8 cellular contexts compared by ENCODE assay signal in genomic region chr13:77326905-77327604, GRCh38. TPM values are rescaled to one million over a fixed set of nuclear protein-coding genes. Genes with fewer than 3 reads are reported as not detected.
DNase-seq lines count a peak whose midpoint lies in the region; ATAC-seq and TF ChIP-seq lines count a peak whose summit lies in the region.

TSS of gene MYCBP2 (minus strand) at chr13:77327094. CDS start at chr13:77326775, 319 bp downstream.

- intact Hi-C loops in T-helper 2 cell treated with Interferon-gamma antibody and Interleukin-4, amounts not matched to agents 100 ng/mL and 5 ng/mL, for 36 hours (cut with micrococcal nuclease): loop anchor here (1.0 to 10.0 kb wide), 6 partner anchors 55 to 2000 kb away; partner anchors contain the start of genes KCTD12 and SLAIN1
- intact Hi-C loops in psoas muscle (cut with DNase I) (loop anchor here (5.0 to 10.0 kb wide), 3 partner anchors 52 to 368 kb away; partner anchors contain the start of gene SLAIN1 (in 1 of the 2)), uterus (cut with DNase I; ENCODE audit: low total_unique reads) (no loop called here)

- H3K27ac ChIP-seq in right atrium auricular region (peak within 1 kb of the TSS; percentile 86 to 93), psoas muscle (peak within 1 kb of the TSS; percentile 91), uterus (peak within 1 kb of the TSS; percentile 81 to 86)

- H3K27me3 ChIP-seq in right atrium auricular region (no peaks in the 10 kb centered on the region), psoas muscle (ENCODE audit: insufficient read depth in 3 of 3, low read length in 2 of 3) (no peaks in the 10 kb centered on the region), uterus (no peaks in the 10 kb centered on the region)

- WGBS in psoas muscle, 3 donors: 1 to 3% (median 1%) methylated on average over 20 to 35 of the region's 35 CpGs

- H3K4me3 ChIP-seq in right atrium auricular region (peak within 1 kb of the TSS; percentile 77 to 96), psoas muscle (peak within 1 kb of the TSS; percentile 93), uterus (peak within 1 kb of the TSS; percentile 59 to 69)

- TF ChIP-seq POLR2A in uterus (IDR thresholded peaks at IDR 0.05): peak; percentile 88 to 96

- ATAC-seq in GM18498 (IDR thresholded peaks at IDR 0.05; ENCODE audit: unreplicated experiment): peak; percentile 54
- peak; percentile 49 for ATAC-seq in HG02943 (IDR thresholded peaks at IDR 0.05; ENCODE audit: low read depth, unreplicated experiment)
- peak; percentile 91 to 96 (median 96) for ATAC-seq in psoas muscle

- DNase-seq in NCI-H187 treated with DMSO at 0.1 percent for 48 hours (lab: John Stamatoyannopoulos, UW) (peak; percentile 98), anterior cingulate cortex (lab: John Stamatoyannopoulos, UW) (peak; percentile 72 to 97 (median 92)), right atrium auricular region (ENCODE audit: low spot score) (peak; percentile 96), psoas muscle (peak; percentile 96 to 99), uterus (peak; percentile 97)

- no peaks in the 10 kb centered on the region for H3K36me3 ChIP-seq in right atrium auricular region
- no peaks in the 10 kb centered on the region for H3K36me3 ChIP-seq in psoas muscle (ENCODE audit: insufficient read depth in 1 of 2, low read depth in 1 of 2)
- no peaks in the 10 kb centered on the region for H3K36me3 ChIP-seq in uterus

- no peak for TF ChIP-seq CTCF in right atrium auricular region (IDR thresholded peaks at IDR 0.05)
- TF ChIP-seq CTCF in psoas muscle (IDR thresholded peaks at IDR 0.05): no peak
- TF ChIP-seq CTCF in uterus (IDR thresholded peaks at IDR 0.05): peak in 2 of 4 experiments; percentile 13 to 20

- H3K4me1 ChIP-seq in right atrium auricular region (peaks cover 0 to 50% of the 10 kb centered on the region in 2 donors), psoas muscle (peaks cover 52% of the 10 kb centered on the region), uterus (peaks cover 5 to 7% of the 10 kb centered on the region in 2 donors)

- H3K9me3 ChIP-seq in right atrium auricular region (no peaks in the 10 kb centered on the region), psoas muscle (no peaks in the 10 kb centered on the region), uterus (no peaks in the 10 kb centered on the region)

RNA-seq across cellular contexts. Expression of gene MYCBP2, which starts in this region (rescaled TPM):
- total RNA-seq in T-helper 2 cell treated with Interferon-gamma antibody and Interleukin-4, amounts not matched to agents 100 ng/mL and 5 ng/mL, for 36 hours: 116 and 119 TPM in 2 replicates
- total RNA-seq in right atrium auricular region (10 to 100 TPM; 78.6 to 91.2 TPM), psoas muscle (10 to 100 TPM; 35.5 to 49.5 (median 39.5) TPM), uterus (100 to 1,000 TPM in 3 of 4 donors, 10 to 100 TPM in 1; 69.7 to 133 (median 116) TPM)
- 10 to 100 TPM; 10.8 to 28.8 (median 19.8) TPM for polyA plus RNA-seq in psoas muscle

Comparison
In these comparisons a context has a peak if more than half of its experiments do, and no peak if none do; other contexts are left out.
1. Peak in every context shown above with its lines: DNase-seq, ATAC-seq, H3K4me3 ChIP-seq and H3K27ac ChIP-seq.